Comparison of ENCODE assay signal across 2 cellular contexts in genomic region chr17:57548421-57549385, GRCh38.
TF ChIP-seq lines count a peak whose summit lies in the region.

No MANE protein-coding gene starts in this region.

TF ChIP-seq in K562, 482 proteins besides CTCF, POLR2A, EP300 and RAD21:
- no peak for TF ChIP-seq PBX2 (CRISPR knock-in tag; IDR thresholded peaks at IDR 0.05; ENCODE audit: low read depth)
- TF ChIP-seq PBX2 (tag; conservative IDR thresholded peaks at IDR 0.05; ENCODE audit: low read depth): 0 out of 2 replicates have a peak, but pooled peaks have one; percentile 8
- TF ChIP-seq RAD51 (IDR thresholded peaks at IDR 0.05; ENCODE audit: borderline replicate concordance, low read depth): no peak
- TF ChIP-seq VEZF1 (CRISPR knock-in tag; IDR thresholded peaks at IDR 0.05): peak; percentile 43

TF ChIP-seq in HepG2, 621 proteins besides CTCF, POLR2A, EP300 and RAD21 (continued from another document and continues in another):
- TF ChIP-seq PATZ1 (CRISPR knock-in tag; IDR thresholded peaks at IDR 0.05) (peak; percentile 99), SRSF1 (optimal IDR thresholded peaks at IDR 0.05; ENCODE audit: low read depth, low read length) (peak; percentile 83), YEATS4 (CRISPR knock-in tag; IDR thresholded peaks at IDR 0.05; ENCODE audit: borderline replicate concordance) (0 out of 2 replicates have a peak, but pooled peaks have one; percentile 19), ARID2 (CRISPR knock-in tag; IDR thresholded peaks at IDR 0.05; ENCODE audit: borderline replicate concordance) (no peak), ZMYM3 (CRISPR knock-in tag; IDR thresholded peaks at IDR 0.05) (peak; percentile 65; the same call in 1 of the 2 replicates), ZNF501 (CRISPR knock-in tag; IDR thresholded peaks at IDR 0.05) (peak; percentile 59; the same call in 1 of the 2 replicates), ARID5B (CRISPR knock-in tag; IDR thresholded peaks at IDR 0.05) (peak; percentile 84), SOX6 (IDR thresholded peaks at IDR 0.05) (no peak), SOX6 (CRISPR knock-in tag; IDR thresholded peaks at IDR 0.05) (peak; percentile 76; the same call in 1 of the 2 replicates), ADNP (CRISPR knock-in tag; IDR thresholded peaks at IDR 0.05) (0 out of 2 replicates have a peak, but pooled peaks have one; percentile 7), ETV5 (CRISPR knock-in tag; IDR thresholded peaks at IDR 0.05; ENCODE audit: borderline replicate concordance) (peak; percentile 43; the same call in 1 of the 2 replicates), ATF1 (CRISPR knock-in tag; IDR thresholded peaks at IDR 0.05) (no peak), MBD4 (IDR thresholded peaks at IDR 0.05; ENCODE audit: borderline replicate concordance, low read length) (0 out of 2 replicates have a peak, but pooled peaks have one; percentile 30), GABPA (IDR thresholded peaks at IDR 0.05; ENCODE audit: low read depth, low read length) (no peak), GABPA (CRISPR knock-in tag; IDR thresholded peaks at IDR 0.05; ENCODE audit: low read depth) (peak; percentile 51), ZNF577 (CRISPR knock-in tag; IDR thresholded peaks at IDR 0.05; ENCODE audit: borderline replicate concordance, low read depth) (no peak), U2AF1 (optimal IDR thresholded peaks at IDR 0.05; ENCODE audit: low read depth, low read length) (no peak), ZNF281 (CRISPR knock-in tag; IDR thresholded peaks at IDR 0.05; ENCODE audit: borderline replicate concordance) (peak; percentile 88; the same call in 1 of the 2 replicates), GABPB1 (CRISPR knock-in tag; IDR thresholded peaks at IDR 0.05) (peak; percentile 32), DRAP1 (CRISPR knock-in tag; IDR thresholded peaks at IDR 0.05) (0 out of 2 replicates have a peak, but pooled peaks have one; percentile 18), HHEX (CRISPR knock-in tag; IDR thresholded peaks at IDR 0.05) (0 out of 2 replicates have a peak, but pooled peaks have one; percentile 23), ZFP82 (CRISPR knock-in tag; IDR thresholded peaks at IDR 0.05; ENCODE audit: borderline replicate concordance) (no peak), TBP (CRISPR knock-in tag; IDR thresholded peaks at IDR 0.05) (no peak), IRF9 (CRISPR knock-in tag; IDR thresholded peaks at IDR 0.05; ENCODE audit: borderline replicate concordance) (0 out of 2 replicates have a peak, but pooled peaks have one; percentile 26), ATF4 (CRISPR knock-in tag; IDR thresholded peaks at IDR 0.05) (peak in 1 of 2 experiments; percentile 40; a peak in 1 of 4 replicates), SP1 (IDR thresholded peaks at IDR 0.05) (no peak), SP1 (CRISPR knock-in tag; IDR thresholded peaks at IDR 0.05) (no peak), MAF1 (CRISPR knock-in tag; IDR thresholded peaks at IDR 0.05; ENCODE audit: borderline replicate concordance) (no peak), ZNF7 (CRISPR knock-in tag; IDR thresholded peaks at IDR 0.05) (peak; percentile 97), ZKSCAN8 (CRISPR knock-in tag; IDR thresholded peaks at IDR 0.05; ENCODE audit: borderline replicate concordance) (no peak), FOXP4 (CRISPR knock-in tag; IDR thresholded peaks at IDR 0.05) (peak; percentile 90), TFE3 (CRISPR knock-in tag; IDR thresholded peaks at IDR 0.05) (peak; percentile 30; the same call in 1 of the 2 replicates), GFI1 (CRISPR knock-in tag; IDR thresholded peaks at IDR 0.05; ENCODE audit: borderline replicate concordance) (0 out of 2 replicates have a peak, but pooled peaks have one; percentile 25), ZNF609 (CRISPR knock-in tag; IDR thresholded peaks at IDR 0.05; ENCODE audit: borderline replicate concordance) (peak; percentile 83; the same call in 1 of the 2 replicates), AHR (CRISPR knock-in tag; IDR thresholded peaks at IDR 0.05) (no peak)
